ENCODE assay signal across 7 cellular contexts in the genomic region with DNA sequence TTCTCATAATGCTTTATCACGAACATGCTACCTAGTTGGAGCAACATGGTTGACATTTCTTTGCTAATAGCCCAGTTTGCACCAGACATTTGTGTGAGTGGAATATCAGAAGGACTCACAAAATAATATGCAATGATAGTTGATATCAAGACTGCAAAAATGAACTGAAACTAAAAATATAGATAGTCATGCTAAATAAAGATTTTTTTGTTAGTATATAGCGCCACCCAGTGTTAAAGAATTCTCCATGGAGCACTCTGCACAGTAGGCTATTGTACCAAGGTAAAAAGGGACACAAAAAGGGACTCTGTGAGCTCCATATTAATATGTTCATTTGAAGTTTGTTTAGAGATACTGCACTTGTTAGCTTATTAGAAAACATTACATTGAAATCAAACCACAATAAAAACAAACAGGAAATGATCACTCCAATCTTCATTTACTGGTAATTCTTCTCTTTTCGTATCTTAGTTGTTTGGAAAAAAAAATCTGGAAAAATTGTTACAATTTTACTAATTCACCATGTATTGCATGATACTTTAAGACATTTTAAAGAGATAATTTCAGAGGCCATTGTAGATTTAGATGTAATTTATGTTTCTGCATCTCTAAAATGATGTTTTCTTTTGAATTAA.
DNase-seq lines count a peak whose midpoint lies in the region; ATAC-seq and TF ChIP-seq lines count a peak whose summit lies in the region.

No MANE protein-coding gene starts in this region.

- H3K4me1 ChIP-seq in upper lobe of left lung: no peaks in the 10 kb centered on the region

- intact Hi-C loops in lower leg skin (cut with DNase I; ENCODE audit: low total_unique reads): no loop called here

- peak; percentile 46 for TF ChIP-seq CTCF in WTC11 (IDR thresholded peaks at IDR 0.05)
- peak in 5 of 6 experiments; percentile 23 to 48 (median 26) for TF ChIP-seq CTCF in upper lobe of left lung (IDR thresholded peaks at IDR 0.05)
- TF ChIP-seq CTCF in lower leg skin (IDR thresholded peaks at IDR 0.05): no peak

- H3K9me3 ChIP-seq in upper lobe of left lung: no peaks in the 10 kb centered on the region

- POLR2A ChIA-PET in WTC11 (lab: Charles Lee): no interaction called here

- no peaks in the 10 kb centered on the region for H3K36me3 Mint-ChIP-seq in WTC11

- H3K27ac ChIP-seq in upper lobe of left lung: no peak overlapping the region

- no peak for TF ChIP-seq EP300 in upper lobe of left lung (IDR thresholded peaks at IDR 0.05)

- no peak for TF ChIP-seq POLR2A in upper lobe of left lung (IDR thresholded peaks at IDR 0.05)
- no peak for TF ChIP-seq POLR2A in lower leg skin (IDR thresholded peaks at IDR 0.05)

- no peaks in the 10 kb centered on the region for H3K9me3 Mint-ChIP-seq in WTC11

- H3K27ac Mint-ChIP-seq in WTC11: no peak overlapping the region

- DNase-seq in NCI-H146 treated with DMSO at 0.1 percent for 48 hours (lab: John Stamatoyannopoulos, UW; ENCODE audit: unreplicated experiment) (peak; percentile 69), WTC11 (ENCODE audit: low spot score) (no peak), iPS-NIHi11 (ENCODE audit: low spot score) (peak; percentile 24), upper lobe of left lung (no peak), lower leg skin (ENCODE audit: low spot score in 2 of 2) (no peak), GM03348 (ENCODE audit: low spot score) (no peak)

- no peak overlapping the region for H3K4me3 Mint-ChIP-seq in WTC11

- H3K4me3 ChIP-seq in upper lobe of left lung (no peak overlapping the region), lower leg skin (ENCODE audit: low read depth, poor library complexity, severe bottlenecking) (no peak overlapping the region)

- 44 to 48% methylated on average over 3 of the region's 3 CpGs for WGBS in upper lobe of left lung, 2 donors
- 44 to 46% methylated on average over 3 of the region's 3 CpGs for WGBS in lower leg skin, 2 donors

- CTCF ChIA-PET in WTC11 (lab: Charles Lee): interaction anchor here (0.6 to 1.0 kb wide), 5 partner anchors 12 to 178 kb away, joined by 3 read pairs; no protein-coding TSS in a partner anchor

- H3K27me3 Mint-ChIP-seq in WTC11 (ENCODE audit: low read depth): no peaks in the 10 kb centered on the region

- ATAC-seq in GM21390 (IDR thresholded peaks at IDR 0.05; ENCODE audit: unreplicated experiment): peak; percentile 53
- peak; percentile 65; the same call in 1 of the 2 replicates for ATAC-seq in WTC11
- ATAC-seq in upper lobe of left lung (ENCODE audit: low FRiP score in 2 of 2): peak in 1 of 2 donors; percentile 66

- no peaks in the 10 kb centered on the region for H3K36me3 ChIP-seq in upper lobe of left lung

- no peaks in the 10 kb centered on the region for H3K27me3 ChIP-seq in upper lobe of left lung

- peaks cover 5% of the 10 kb centered on the region; the same call in 1 of the 2 replicates for H3K4me1 Mint-ChIP-seq in WTC11

TF ChIP-seq in WTC11, 78 proteins besides CTCF, POLR2A, EP300 and RAD21:
- TF ChIP-seq, protein P1, sequence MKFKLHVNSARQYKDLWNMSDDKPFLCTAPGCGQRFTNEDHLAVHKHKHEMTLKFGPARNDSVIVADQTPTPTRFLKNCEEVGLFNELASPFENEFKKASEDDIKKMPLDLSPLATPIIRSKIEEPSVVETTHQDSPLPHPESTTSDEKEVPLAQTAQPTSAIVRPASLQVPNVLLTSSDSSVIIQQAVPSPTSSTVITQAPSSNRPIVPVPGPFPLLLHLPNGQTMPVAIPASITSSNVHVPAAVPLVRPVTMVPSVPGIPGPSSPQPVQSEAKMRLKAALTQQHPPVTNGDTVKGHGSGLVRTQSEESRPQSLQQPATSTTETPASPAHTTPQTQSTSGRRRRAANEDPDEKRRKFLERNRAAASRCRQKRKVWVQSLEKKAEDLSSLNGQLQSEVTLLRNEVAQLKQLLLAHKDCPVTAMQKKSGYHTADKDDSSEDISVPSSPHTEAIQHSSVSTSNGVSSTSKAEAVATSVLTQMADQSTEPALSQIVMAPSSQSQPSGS (CRISPR knock-in tag; IDR thresholded peaks at IDR 0.05; ENCODE audit: borderline replicate concordance, low read depth): no peak
- TF ChIP-seq TEAD4 (CRISPR knock-in tag; IDR thresholded peaks at IDR 0.05) (no peak), KAT7 (CRISPR knock-in tag; IDR thresholded peaks at IDR 0.05; ENCODE audit: borderline replicate concordance) (no peak)
- TF ChIP-seq, protein P2, sequence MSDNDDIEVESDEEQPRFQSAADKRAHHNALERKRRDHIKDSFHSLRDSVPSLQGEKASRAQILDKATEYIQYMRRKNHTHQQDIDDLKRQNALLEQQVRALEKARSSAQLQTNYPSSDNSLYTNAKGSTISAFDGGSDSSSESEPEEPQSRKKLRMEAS (CRISPR knock-in tag; IDR thresholded peaks at IDR 0.05): no peak
- TF ChIP-seq, protein P3, sequence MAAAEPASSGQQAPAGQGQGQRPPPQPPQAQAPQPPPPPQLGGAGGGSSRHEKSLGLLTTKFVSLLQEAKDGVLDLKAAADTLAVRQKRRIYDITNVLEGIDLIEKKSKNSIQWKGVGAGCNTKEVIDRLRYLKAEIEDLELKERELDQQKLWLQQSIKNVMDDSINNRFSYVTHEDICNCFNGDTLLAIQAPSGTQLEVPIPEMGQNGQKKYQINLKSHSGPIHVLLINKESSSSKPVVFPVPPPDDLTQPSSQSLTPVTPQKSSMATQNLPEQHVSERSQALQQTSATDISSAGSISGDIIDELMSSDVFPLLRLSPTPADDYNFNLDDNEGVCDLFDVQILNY (CRISPR knock-in tag; IDR thresholded peaks at IDR 0.05): no peak

Comparison
In these comparisons a context has a peak if more than half of its experiments do, and no peak if none do; other contexts are left out.
1. DNase-seq: peak in NCI-H146 treated with DMSO at 0.1 percent for 48 hours (single experiment) and iPS-NIHi11 (single experiment); none in WTC11 (single experiment), upper lobe of left lung (0 of 2), lower leg skin (0 of 2) and GM03348 (single experiment).
2. CTCF ChIP-seq: peak in WTC11 (single experiment) and upper lobe of left lung (5 of 6); none in lower leg skin (0 of 3).